In the genomic region with DNA sequence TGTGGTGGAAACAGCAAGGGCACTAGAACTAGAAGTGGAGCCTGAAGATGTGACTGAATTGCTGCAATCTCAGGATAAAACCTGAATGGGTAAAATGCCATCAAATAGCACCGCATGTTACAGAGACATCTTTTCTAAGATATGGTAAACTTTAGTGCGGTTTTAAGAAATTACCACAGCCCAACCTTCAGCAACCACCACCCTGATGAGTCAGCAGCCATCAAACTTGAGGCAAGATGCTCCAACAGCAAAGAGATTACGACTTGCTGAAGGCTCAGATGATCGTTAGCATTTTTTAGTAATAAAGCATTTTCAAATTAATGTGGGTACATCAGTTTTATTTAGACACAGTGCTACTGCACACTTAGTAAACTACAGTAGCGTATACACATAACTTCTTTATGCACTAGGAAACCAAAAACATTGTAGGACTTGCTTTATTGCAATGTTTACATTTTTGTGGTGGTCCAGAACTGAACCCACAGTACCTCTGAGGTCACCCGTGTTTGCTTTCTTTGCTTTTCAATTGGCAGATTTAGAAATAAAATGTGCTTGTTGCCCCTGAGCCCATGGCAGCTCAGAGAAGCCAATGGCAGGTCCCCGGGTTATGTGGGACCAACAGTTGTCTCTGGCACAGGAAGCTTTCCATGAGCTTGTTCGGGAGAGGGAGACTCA, we compare ENCODE assay signal across 18 cellular contexts. TPM values are rescaled to one million over a fixed set of nuclear protein-coding genes. Genes with fewer than 3 reads are reported as not detected.
DNase-seq lines count a peak whose midpoint lies in the region; ATAC-seq lines count a peak whose summit lies in the region.
"Had no signal": no experiment of that assay in that cellular context is flagged by ENCODE, and none has a peak within 500 bp of the region (broad histone marks: within the 10 kb centered on the region; RNA-seq: fewer than 3 reads in every experiment).

No MANE protein-coding gene starts in this region.

- no peaks in the 10 kb centered on the region for H3K4me1 ChIP-seq in GM23248 (ENCODE audit: insufficient read depth)
- H3K4me1 ChIP-seq: heart left ventricle, right atrium auricular region had no signal

- CTCF ChIA-PET in T-cell (lab: Charles Lee) = no interaction called here

- peak; percentile 50 for DNase-seq in AG08396 (ENCODE audit: low spot score)
- DNase-seq in GM23248 = peak; percentile 20
- no peak for DNase-seq in T-cell
- peak; percentile 36 for DNase-seq in fibroblast of gingiva (ENCODE audit: low read depth)
- DNase-seq in DMS79 treated with DMSO at 0.1 percent for 48 hours (lab: John Stamatoyannopoulos, UW) = no peak
- DNase-seq in NCI-H1105 (lab: John Stamatoyannopoulos, UW) = no peak
- DNase-seq: C1 segment of cervical spinal cord; GF-D8; heart left ventricle; KBM-7; left cardiac atrium; NCI-H2081; stimulated activated naive CD4-positive, alpha-beta T cell treated with Interleukin-2 at 50 U/mL for 16 hours had no signal

- POLR2A ChIA-PET in T-cell (lab: Charles Lee) = no interaction called here

- WGBS in GM23248 (ENCODE audit: low coverage in 1 of 2, low lambda C conversion rate in 2 of 2, missing lambda C conversion rate in 2 of 2), 2 experiments = 76 to 77% methylated on average over 8 of the region's 8 CpGs

- H2AFZ ChIP-seq in GM23248 = no peak overlapping the region

- H3F3A ChIP-seq in GM23248 (ENCODE audit: insufficient read depth) = peaks cover 26% of the 10 kb centered on the region

- H3K9me3 ChIP-seq in GM23248 (ENCODE audit: low read depth) = no peaks in the 10 kb centered on the region
- H3K9me3 ChIP-seq: heart left ventricle, right atrium auricular region had no signal

- H3K4me1 Mint-ChIP-seq in T-cell = peaks cover 5 to 19% (median 17%) of the 10 kb centered on the region in 3 donors
- H3K4me1 Mint-ChIP-seq: WTC11 had no signal

- ATAC-seq in T-cell (replicated peaks in 1 of 4) (peak in 3 of 4 experiments; percentile 45 to 90 (median 56)), GM18868 (IDR thresholded peaks at IDR 0.05; ENCODE audit: unreplicated experiment) (no peak), GM21576 (IDR thresholded peaks at IDR 0.05; ENCODE audit: unreplicated experiment) (no peak)
- ATAC-seq: heart left ventricle, left cardiac atrium, WTC11 had no signal

- no peak overlapping the region for H3K4me3 Mint-ChIP-seq in T-cell
- H3K4me3 Mint-ChIP-seq: activated T-helper 1 cell treated with anti-CD3 and anti-CD28 coated beads, Interleukin-12 subunit alpha, Interleukin-12 subunit beta, Interleukin-2, Interleukin-4 antibody, amounts not matched to agents 30 ng/mL and 10 ng/mL and 1 ng/mL, durations not matched to agents 14 hours and 24 hours and 36 hours; WTC11 had no signal

- in situ Hi-C loops in GM23248 (cut with MboI) = no loop called here

- peaks cover 37% of the 10 kb centered on the region for H3K36me3 Mint-ChIP-seq in T-cell

- no peaks in the 10 kb centered on the region for H3K27me3 Mint-ChIP-seq in T-cell

- H3K9me3 Mint-ChIP-seq in T-cell = no peaks in the 10 kb centered on the region
- H3K9me3 Mint-ChIP-seq: activated T-helper 1 cell treated with anti-CD3 and anti-CD28 coated beads, Interleukin-12 subunit alpha, Interleukin-12 subunit beta, Interleukin-2, Interleukin-4 antibody, amounts not matched to agents 30 ng/mL and 10 ng/mL and 1 ng/mL, durations not matched to agents 14 hours and 24 hours and 36 hours had no signal

- no peak overlapping the region for H3K4me2 ChIP-seq in GM23248 (ENCODE audit: unreplicated experiment)

- H3K27ac ChIP-seq in GM23248 = 0 out of 2 replicates have a peak overlapping the region, but pooled peaks have one; percentile 5
- H3K27ac ChIP-seq: heart left ventricle, right atrium auricular region had no signal

- no peak overlapping the region for H3K9ac ChIP-seq in GM23248

- H3K79me2 ChIP-seq in GM23248 (ENCODE audit: insufficient read depth) = peaks cover 78% of the 10 kb centered on the region

- no peaks in the 10 kb centered on the region for H3K9me2 ChIP-seq in GM23248 (ENCODE audit: insufficient read depth)

- no peaks in the 10 kb centered on the region; the same call in 1 of the 2 replicates for H4K20me1 ChIP-seq in GM23248 (ENCODE audit: insufficient read depth)

- H3K27ac Mint-ChIP-seq in T-cell = peak overlapping the region; percentile 8 to 45
- H3K27ac Mint-ChIP-seq: activated T-helper 1 cell treated with anti-CD3 and anti-CD28 coated beads, Interleukin-12 subunit alpha, Interleukin-12 subunit beta, Interleukin-2, Interleukin-4 antibody, amounts not matched to agents 30 ng/mL and 10 ng/mL and 1 ng/mL, durations not matched to agents 14 hours and 24 hours and 36 hours; WTC11 had no signal

- H3K27me3 ChIP-seq in GM23248 (replicated peaks; ENCODE audit: insufficient read depth) = no peaks in the 10 kb centered on the region
- H3K27me3 ChIP-seq: heart left ventricle, right atrium auricular region had no signal

- no peak overlapping the region for H3K4me3 ChIP-seq in GM23248
- H3K4me3 ChIP-seq: heart left ventricle, right atrium auricular region had no signal

- H3K36me3 ChIP-seq in GM23248 (ENCODE audit: low read depth) = peaks cover 61% of the 10 kb centered on the region

RNA-seq across cellular contexts. Expression of gene GOLGA3, which starts 15.9 kb away (rescaled TPM):
- 80.3 and 118 TPM in 2 replicates for total RNA-seq in GM23248 (2014; rRNA removed; shearing (Covaris generic))
- polyA plus RNA-seq in GM23248 (2016; fragmentation: Nextera tagmentation; extraction: Ambion mirVana) = 37.5 and 38.1 TPM in 2 replicates
- 10 to 100 TPM; 49.1 to 77.9 (median 67.4) TPM for total RNA-seq in T-cell

RNA-seq across cellular contexts. Expression of gene ANKLE2, which starts 51.1 kb away (rescaled TPM):
- total RNA-seq in GM23248 (2014; rRNA removed; shearing (Covaris generic)) = 69.6 and 83.3 TPM in 2 replicates
- polyA plus RNA-seq in GM23248 (2016; fragmentation: Nextera tagmentation; extraction: Ambion mirVana) = 48.3 and 49.4 TPM in 2 replicates
- total RNA-seq in T-cell = 100 to 1,000 TPM in 2 of 5 donors, 10 to 100 TPM in 3; 88.1 to 106 (median 94.3) TPM

Comparison
In these comparisons a context has a peak if more than half of its experiments do, and no peak if none do; other contexts are left out.
1. DNase-seq: peak in AG08396 (single experiment), GM23248 (single experiment) and fibroblast of gingiva (single experiment); none in T-cell (0 of 34), DMS79 treated with DMSO at 0.1 percent for 48 hours (single experiment) and NCI-H1105 (single experiment).
2. ATAC-seq: peak in T-cell (3 of 4); none in GM18868 (single experiment) and GM21576 (single experiment).